ENCODE assay signal across 8 cellular contexts in genomic region chr18:51028201-51028805, GRCh38. TPM values are rescaled to one million over a fixed set of nuclear protein-coding genes. Genes with fewer than 3 reads are reported as not detected.
DNase-seq lines count a peak whose midpoint lies in the region; ATAC-seq, FAIRE-seq and TF ChIP-seq lines count a peak whose summit lies in the region.

No MANE protein-coding gene starts in this region.

- DNase-seq in ACHN (peak; percentile 6), NOMO-1 treated with dmso at 0.1 percent for 144 hours (lab: John Stamatoyannopoulos, UW; ENCODE audit: unreplicated experiment) (peak; percentile 24), endothelial cell of umbilical vein (ENCODE audit: low read depth, low spot score) (no peak), aorta (no peak), left cardiac atrium (no peak), posterior vena cava (ENCODE audit: low spot score) (no peak)

- CTCF ChIA-PET in endothelial cell of umbilical vein (lab: Charles Lee): interaction anchor here (1.4 kb wide), 1 partner anchor 29 kb away, joined by 3 read pairs; no protein-coding TSS in a partner anchor

- POLR2A ChIA-PET in endothelial cell of umbilical vein (lab: Charles Lee): no interaction called here

- H3K4me2 ChIP-seq in endothelial cell of umbilical vein (ENCODE audit: insufficient read depth, low read length): no peak overlapping the region

- intact Hi-C loops in endothelial cell of umbilical vein (cut with micrococcal nuclease): no loop called here
- intact Hi-C loops in aorta (cut with DNase I): loop anchor here (2.0 to 5.0 kb wide), 2 partner anchors 41 to 62 kb away; no protein-coding TSS in a partner anchor
- intact Hi-C loops in left cardiac atrium (cut with DNase I): no loop called here
- intact Hi-C loops in posterior vena cava (cut with DNase I): no loop called here

- 0 out of 3 replicates have a peak, but pooled peaks have one; percentile 2 for TF ChIP-seq CTCF in GM12872 (IDR thresholded peaks at IDR 0.05; ENCODE audit: insufficient read depth, low read depth, low read length)
- no peak for TF ChIP-seq CTCF in endothelial cell of umbilical vein (IDR thresholded peaks at IDR 0.05; ENCODE audit: extremely low read depth in 1 of 2, insufficient read depth in 1 of 2, low read depth in 1 of 2, low read length in 2 of 2)

- peaks cover 21% of the 10 kb centered on the region for H3K4me1 ChIP-seq in endothelial cell of umbilical vein (ENCODE audit: control insufficient read depth, extremely low read depth, insufficient read depth, low read length)
- H3K4me1 ChIP-seq in aorta (ENCODE audit: control insufficient read depth in 1 of 2, insufficient read depth in 2 of 2, low read length in 2 of 2): peaks cover 3 to 4% of the 10 kb centered on the region in 2 donors

- H3K9ac ChIP-seq in endothelial cell of umbilical vein (replicated peaks; ENCODE audit: extremely low read depth, insufficient read depth, low read length): no peak overlapping the region

- H3K9me3 ChIP-seq in endothelial cell of umbilical vein (replicated peaks; ENCODE audit: control insufficient read depth, insufficient read depth, low read length): no peaks in the 10 kb centered on the region
- no peaks in the 10 kb centered on the region for H3K9me3 ChIP-seq in aorta (ENCODE audit: control insufficient read depth, low read length)

- no peaks in the 10 kb centered on the region for H3K9me1 ChIP-seq in endothelial cell of umbilical vein (replicated peaks; ENCODE audit: control insufficient read depth, extremely low read depth, insufficient read depth, low read length)

- ATAC-seq in aorta (ENCODE audit: low FRiP score) (no peak), GM19463 (IDR thresholded peaks at IDR 0.05; ENCODE audit: unreplicated experiment) (no peak), left cardiac atrium (no peak)

- in situ Hi-C loops in ACHN (cut with HindIII; ENCODE audit: low pct_ligation_motif_present, low pct_unique_long_range_greater_than_20kb, low sequenced_read_pairs): loop anchor here (25.0 kb wide), 1 partner anchor 191 kb away; no protein-coding TSS in a partner anchor

- no peaks in the 10 kb centered on the region for H3K36me3 ChIP-seq in endothelial cell of umbilical vein (ENCODE audit: control insufficient read depth in 2 of 2, extremely low read depth in 1 of 2, insufficient read depth in 2 of 2, low read length in 2 of 2)
- no peaks in the 10 kb centered on the region for H3K36me3 ChIP-seq in aorta (ENCODE audit: control insufficient read depth in 1 of 2, insufficient read depth in 2 of 2, low read length in 1 of 2)

- H3K27me3 ChIP-seq in endothelial cell of umbilical vein (ENCODE audit: control insufficient read depth in 2 of 2, insufficient read depth in 2 of 2, low read length in 2 of 2) (no peaks in the 10 kb centered on the region), aorta (ENCODE audit: control insufficient read depth in 1 of 2, insufficient read depth in 2 of 2, low read length in 1 of 2) (no peaks in the 10 kb centered on the region)

- TF ChIP-seq POLR2A in endothelial cell of umbilical vein (IDR thresholded peaks at IDR 0.05; ENCODE audit: low read depth, low read length): no peak

- BruUV-seq in endothelial cell of umbilical vein (replicated peaks; lab: Mats Ljungman, UMichigan): no TSS peak

- dilution Hi-C loops in endothelial cell of umbilical vein (cut with MboI; ENCODE audit: extremely low pct_ligation_motif_present, low sequenced_read_pairs): no loop called here

- FAIRE-seq in endothelial cell of umbilical vein (lab: Jason Lieb, UNC): peak; percentile 4

- no peak overlapping the region for H3K27ac ChIP-seq in endothelial cell of umbilical vein (ENCODE audit: insufficient read depth, low read depth, low read length)
- H3K27ac ChIP-seq in aorta (ENCODE audit: low read depth in 1 of 2, low read length in 2 of 2): no peak overlapping the region

- WGBS in aorta, 2 donors: 61 to 64% methylated on average over 4 of the region's 4 CpGs

- no peak overlapping the region for H2AFZ ChIP-seq in endothelial cell of umbilical vein (ENCODE audit: low read depth, low read length)

- H3K79me2 ChIP-seq in endothelial cell of umbilical vein (ENCODE audit: control insufficient read depth, insufficient read depth, low read length): peaks cover 37% of the 10 kb centered on the region

- H4K20me1 ChIP-seq in endothelial cell of umbilical vein (replicated peaks; ENCODE audit: control insufficient read depth, extremely low read depth, insufficient read depth, low read length): peaks cover 10% of the 10 kb centered on the region

- no peak overlapping the region for H3K4me3 ChIP-seq in endothelial cell of umbilical vein (replicated peaks in 1 of 3; ENCODE audit: insufficient read depth in 1 of 3, low read depth in 1 of 3, low read length in 3 of 3)
- no peak overlapping the region for H3K4me3 ChIP-seq in aorta (ENCODE audit: low read length in 2 of 2)

TF ChIP-seq in endothelial cell of umbilical vein, 7 proteins besides CTCF, POLR2A, EP300 and RAD21:
- TF ChIP-seq POLR2AphosphoS5 (IDR thresholded peaks at IDR 0.05; ENCODE audit: insufficient read depth, low read depth, low read length) (no peak), FOS (IDR thresholded peaks at IDR 0.05; ENCODE audit: borderline replicate concordance, insufficient read depth, low read length) (no peak), MAX (IDR thresholded peaks at IDR 0.05; ENCODE audit: insufficient read depth, insufficient read length) (no peak), MYC (IDR thresholded peaks at IDR 0.05; ENCODE audit: low read depth, low read length) (no peak), GATA2 (IDR thresholded peaks at IDR 0.05; ENCODE audit: insufficient read depth, insufficient read length, low read depth, low read length) (no peak), JUN (IDR thresholded peaks at IDR 0.05; ENCODE audit: borderline replicate concordance, insufficient read depth, insufficient read length, low read depth) (no peak), EZH2 (IDR thresholded peaks at IDR 0.05; ENCODE audit: borderline replicate concordance, low read depth, low read length, severe bottlenecking) (no peak)

RNA-seq across cellular contexts. Expression of gene SMAD4, which starts 1.7 kb away (rescaled TPM):
- 79.3 and 82.8 TPM in 2 replicates for total RNA-seq in endothelial cell of umbilical vein
- 63.5 and 65.9 TPM in 2 replicates for polyA plus RNA-seq in endothelial cell of umbilical vein
- 51.6 and 66.6 TPM in 2 replicates for polyA plus RNA-seq in endothelial cell of umbilical vein (2011; cell fraction: cytosol; rRNA removed)
- 49.7 and 65.1 TPM in 2 replicates for polyA plus RNA-seq in endothelial cell of umbilical vein (2011; cell fraction: nucleus; rRNA removed)
- polyA plus RNA-seq in endothelial cell of umbilical vein (2012): 49.2 and 64.4 TPM in 2 replicates
- 170 and 181 TPM in 2 replicates for polyA minus RNA-seq in endothelial cell of umbilical vein
- polyA minus RNA-seq in endothelial cell of umbilical vein (2011; cell fraction: cytosol; rRNA and poly(A)+ RNA removed): 44.9 TPM
- 80.7 and 81.5 TPM in 2 replicates for polyA minus RNA-seq in endothelial cell of umbilical vein (2011; cell fraction: nucleus; rRNA and poly(A)+ RNA removed)
- total RNA-seq in aorta: 100 to 1,000 TPM; 109 to 136 TPM
- polyA plus RNA-seq in aorta: 10 to 100 TPM; 26.9 to 36.2 TPM
- total RNA-seq in left cardiac atrium: 10 to 100 TPM; 77.1 to 87.9 TPM
- 100 to 1,000 TPM; 104 to 122 TPM for total RNA-seq in posterior vena cava

Comparison
In these comparisons a context has a peak if more than half of its experiments do, and no peak if none do; other contexts are left out.
1. DNase-seq: peak in ACHN (single experiment) and NOMO-1 treated with dmso at 0.1 percent for 144 hours (single experiment); none in endothelial cell of umbilical vein (single experiment), aorta (0 of 2), left cardiac atrium (single experiment) and posterior vena cava (single experiment).
2. intact Hi-C loops: an anchor here in aorta (2.0 to 5.0 kb wide); none called in endothelial cell of umbilical vein, left cardiac atrium and posterior vena cava.